9 cellular contexts compared by ENCODE assay signal in the genomic region with DNA sequence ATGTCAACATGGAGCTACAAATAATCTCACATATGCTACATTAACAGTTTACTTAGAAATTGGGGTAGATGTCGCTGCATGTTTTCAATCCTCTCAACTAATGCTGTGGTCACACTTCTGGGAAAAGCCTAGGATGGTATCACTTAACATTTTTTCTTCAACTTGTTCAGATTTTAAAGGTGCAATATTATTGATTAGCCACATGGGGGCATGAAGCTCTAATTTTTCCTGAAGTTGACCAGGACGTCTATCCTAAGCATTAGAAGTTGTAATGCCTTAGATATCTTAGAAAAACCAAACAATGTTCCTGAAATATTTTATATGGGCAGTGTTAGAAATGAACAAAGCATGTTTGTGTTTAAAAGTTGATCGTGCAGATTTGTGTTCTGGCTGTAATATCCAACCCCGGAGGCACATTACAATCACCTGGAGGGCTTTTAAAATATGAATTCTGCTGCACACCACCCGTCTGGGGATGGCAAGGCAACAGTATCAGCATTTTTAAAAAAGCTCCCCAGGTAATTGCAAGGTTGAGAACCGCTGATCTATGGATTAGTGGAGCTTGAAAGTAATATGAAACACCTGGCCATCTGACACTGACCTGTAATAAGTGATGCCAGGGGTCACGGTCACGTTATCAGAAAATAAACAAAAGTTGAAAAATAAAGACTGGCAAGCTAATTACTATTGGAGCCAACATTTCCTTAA.
A peak's percentile ranks its signal among the peaks of the same experiment; 100 is the strongest.
DNase-seq lines count a peak whose midpoint lies in the region; ATAC-seq, FAIRE-seq and TF ChIP-seq lines count a peak whose summit lies in the region.
"Had no signal": no experiment of that assay in that cellular context is flagged by ENCODE, and none has a peak within 500 bp of the region (broad histone marks: within the 10 kb centered on the region; RNA-seq: fewer than 3 reads in every experiment).

No MANE protein-coding gene starts in this region.

- no peaks in the 10 kb centered on the region for H3K79me2 ChIP-seq in K562 (ENCODE audit: control insufficient read depth, insufficient read depth, low read length)

- no peak overlapping the region for H3K4me3 ChIP-seq in K562
- H3K4me3 ChIP-seq in lower leg skin (ENCODE audit: low read depth, poor library complexity, severe bottlenecking): no peak overlapping the region
- H3K4me3 ChIP-seq: BLaER1 had no signal

- no peak overlapping the region for H3K4me2 ChIP-seq in K562 (ENCODE audit: insufficient read depth, low read length)
- H3K4me2 ChIP-seq: BLaER1 had no signal

- peak; percentile 57 to 68 for TF ChIP-seq RAD21 in K562 (CRISPR knock-in tag; conservative IDR thresholded peaks at IDR 0.05 in 1 of 2, IDR thresholded peaks at IDR 0.05 in 1 of 2)

- H3K4me1 ChIP-seq in K562 (replicated peaks in 1 of 2; ENCODE audit: control insufficient read depth in 2 of 2, insufficient read depth in 2 of 2, low read length in 2 of 2): no peaks in the 10 kb centered on the region
- H3K4me1 ChIP-seq: BLaER1 had no signal

- H3K9me1 ChIP-seq in K562 (ENCODE audit: control insufficient read depth, insufficient read depth, low read length): no peaks in the 10 kb centered on the region

- 3% methylated on average over 8 of the region's 8 CpGs for WGBS in K562 (ENCODE audit: insufficient coverage, low coverage, missing lambda C conversion rate)
- 19 to 22% methylated on average over 8 of the region's 8 CpGs for WGBS in lower leg skin, 2 donors

- no TSS peak for BruUV-seq in K562 (replicated peaks; lab: Mats Ljungman, UMichigan)

- in situ Hi-C loops in K562 (cut with MboI): loop anchor here (10.0 kb wide), 1 partner anchor 365 kb away; no protein-coding TSS in a partner anchor

- peak; percentile 29 to 54 (median 47); a peak in 5 of 6 replicates for TF ChIP-seq CTCF in K562 (IDR thresholded peaks at IDR 0.05 in 2 of 3, conservative IDR thresholded peaks at IDR 0.05 in 1 of 3; ENCODE audit: insufficient read depth in 2 of 3, low read depth in 1 of 3, low read length in 3 of 3)
- no peak for TF ChIP-seq CTCF in lower leg skin (IDR thresholded peaks at IDR 0.05)

- TF ChIP-seq EP300 in K562 (IDR thresholded peaks at IDR 0.05; ENCODE audit: low read length): no peak

- TF ChIP-seq POLR2A in K562 (conservative IDR thresholded peaks at IDR 0.05): no peak
- no peak for TF ChIP-seq POLR2A in lower leg skin (IDR thresholded peaks at IDR 0.05)

- no peaks in the 10 kb centered on the region for H4K20me1 ChIP-seq in K562 (replicated peaks; ENCODE audit: control insufficient read depth, insufficient read depth, low read length)
- H4K20me1 ChIP-seq: BLaER1 had no signal

- no peak overlapping the region for H3K9ac ChIP-seq in K562 (ENCODE audit: insufficient read depth in 1 of 2, low read depth in 2 of 2, low read length in 2 of 2)
- H3K9ac ChIP-seq: BLaER1 had no signal

- H2AFZ ChIP-seq in K562 (ENCODE audit: low read depth, low read length): no peak overlapping the region

- H3K9me3 ChIP-seq in K562 (replicated peaks; ENCODE audit: control insufficient read depth, insufficient read depth, low read depth, low read length): no peaks in the 10 kb centered on the region
- H3K9me3 ChIP-seq: BLaER1 had no signal

- H3K27me3 ChIP-seq in K562 (ENCODE audit: control insufficient read depth in 2 of 2, insufficient read depth in 2 of 2, low read length in 2 of 2): peaks cover 0 to 13% of the 10 kb centered on the region in 2 experiments; a peak in 2 of 5 replicates
- H3K27me3 ChIP-seq: BLaER1 had no signal

- FAIRE-seq in K562 (lab: Jason Lieb, UNC): peak; percentile 63

- DNase-seq in DMS79 treated with DMSO at 0.1 percent for 48 hours (lab: John Stamatoyannopoulos, UW): peak; percentile 30
- DNase-seq in DMS79 (lab: John Stamatoyannopoulos, UW): no peak
- peak; percentile 33 for DNase-seq in NCI-H2107 (lab: John Stamatoyannopoulos, UW)
- peak; percentile 11 to 39 (median 31) for DNase-seq in K562 (ENCODE audit: extremely low read depth in 1 of 4, low spot score in 3 of 4)
- DNase-seq in left kidney (ENCODE audit: low read depth, low spot score): peak; percentile 68
- no peak for DNase-seq in NCI-H524 treated with DMSO at 0.1 percent for 48 hours (lab: John Stamatoyannopoulos, UW)
- DNase-seq in lower leg skin (ENCODE audit: low spot score in 2 of 2): no peak

- CTCF ChIA-PET in K562 (lab: Yijun Ruan, JAX; ENCODE audit: low intra/inter-chr PET ratio): interaction anchor here (0.6 to 1.2 kb wide), 2 partner anchors 364 to 561 kb away, joined by 3 read pairs; no protein-coding TSS in a partner anchor

- intact Hi-C loops in K562 (cut with micrococcal nuclease): loop anchor here (1.0 kb wide), 1 partner anchor 364 kb away; no protein-coding TSS in a partner anchor
- intact Hi-C loops in lower leg skin (cut with DNase I; ENCODE audit: low total_unique reads): no loop called here

- POLR2A ChIA-PET in K562 (lab: Yijun Ruan, JAX): interaction anchor here (0.9 kb wide), 1 partner anchor 135 kb away, joined by 3 read pairs; no protein-coding TSS in a partner anchor

- no peaks in the 10 kb centered on the region for H3K36me3 ChIP-seq in K562 (ENCODE audit: control insufficient read depth, insufficient read depth, low read length)
- H3K36me3 ChIP-seq: BLaER1 had no signal

- ATAC-seq in K562 (no peak), GM21786 (IDR thresholded peaks at IDR 0.05; ENCODE audit: unreplicated experiment) (no peak)

- no peak overlapping the region for H3K27ac ChIP-seq in K562 (ENCODE audit: extremely low read depth, low read depth, low read length)
- H3K27ac ChIP-seq: BLaER1 had no signal

TF ChIP-seq in K562, 482 proteins besides CTCF, POLR2A, EP300 and RAD21:
- TF ChIP-seq, protein P1, sequence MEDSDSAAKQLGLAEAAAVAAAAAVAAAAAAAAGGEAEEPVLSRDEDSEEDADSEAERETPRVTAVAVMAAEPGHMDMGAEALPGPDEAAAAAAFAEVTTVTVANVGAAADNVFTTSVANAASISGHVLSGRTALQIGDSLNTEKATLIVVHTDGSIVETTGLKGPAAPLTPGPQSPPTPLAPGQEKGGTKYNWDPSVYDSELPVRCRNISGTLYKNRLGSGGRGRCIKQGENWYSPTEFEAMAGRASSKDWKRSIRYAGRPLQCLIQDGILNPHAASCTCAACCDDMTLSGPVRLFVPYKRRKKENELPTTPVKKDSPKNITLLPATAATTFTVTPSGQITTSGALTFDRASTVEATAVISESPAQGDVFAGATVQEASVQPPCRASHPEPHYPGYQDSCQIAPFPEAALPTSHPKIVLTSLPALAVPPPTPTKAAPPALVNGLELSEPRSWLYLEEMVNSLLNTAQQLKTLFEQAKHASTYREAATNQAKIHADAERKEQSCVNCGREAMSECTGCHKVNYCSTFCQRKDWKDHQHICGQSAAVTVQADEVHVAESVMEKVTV (CRISPR knock-in tag; IDR thresholded peaks at IDR 0.05): 0 out of 2 replicates have a peak, but pooled peaks have one; percentile 20
- TF ChIP-seq SMC3 (conservative IDR thresholded peaks at IDR 0.05; ENCODE audit: insufficient read depth, low read depth, low read length): 0 out of 2 replicates have a peak, but pooled peaks have one; percentile 9
- TF ChIP-seq YBX1 (IDR thresholded peaks at IDR 0.05): no peak

Comparison
In these comparisons a context has a peak if more than half of its experiments do, and no peak if none do; other contexts are left out.
1. DNase-seq: peak in DMS79 treated with DMSO at 0.1 percent for 48 hours (single experiment), NCI-H2107 (single experiment), K562 (4 of 4) and left kidney (single experiment); none in DMS79 (single experiment), NCI-H524 treated with DMSO at 0.1 percent for 48 hours (single experiment) and lower leg skin (0 of 2).
2. CTCF ChIP-seq: peak in K562 (3 of 3); none in lower leg skin (0 of 3).